7 cellular contexts compared by ENCODE assay signal in genomic region chr19:57789288-57789687, GRCh38.
"Had no signal": no experiment of that assay in that cellular context is flagged by ENCODE, and none has a peak within 500 bp of the region (broad histone marks: within the 10 kb centered on the region; RNA-seq: fewer than 3 reads in every experiment).

No MANE protein-coding gene starts in this region.

- DNase-seq: GDM1, GF-D8 had no signal

- H3K4me3 ChIP-seq: GM12878 had no signal

- FAIRE-seq: G401.6, GM12878, GM12892, GM18507, GM19239 had no signal
